In genomic region chr19:30049844-30050667, GRCh38 we compare ENCODE assay signal across 25 cellular contexts.
DNase-seq lines count a peak whose midpoint lies in the region; ATAC-seq and TF ChIP-seq lines count a peak whose summit lies in the region.
"Had no signal": no experiment of that assay in that cellular context is flagged by ENCODE, and none has a peak within 500 bp of the region (broad histone marks: within the 10 kb centered on the region; RNA-seq: fewer than 3 reads in every experiment).

No MANE protein-coding gene starts in this region.

- H4K20me1 ChIP-seq in neural cell (ENCODE audit: insufficient read depth), result no peaks in the 10 kb centered on the region

- TF ChIP-seq CTCF in esophagus muscularis mucosa (IDR thresholded peaks at IDR 0.05) (no peak), neural cell (IDR thresholded peaks at IDR 0.05; ENCODE audit: poor library complexity, severe bottlenecking) (no peak), right lobe of liver (IDR thresholded peaks at IDR 0.05) (no peak)

- intact Hi-C loops in esophagus muscularis mucosa (cut with DNase I), result no loop called here
- intact Hi-C loops in right lobe of liver (cut with DNase I), result no loop called here

- no peaks in the 10 kb centered on the region for H3K9me2 ChIP-seq in neural cell (ENCODE audit: insufficient read depth, low read length)

- no peak overlapping the region for H3K4me2 ChIP-seq in neural cell (ENCODE audit: low read length)

- H3K27me3 ChIP-seq in esophagus muscularis mucosa, result peaks cover 0 to 6% (median 0%) of the 10 kb centered on the region in 4 donors
- no peaks in the 10 kb centered on the region for H3K27me3 ChIP-seq in neural cell (ENCODE audit: insufficient read depth, low read depth, low read length)
- no peaks in the 10 kb centered on the region for H3K27me3 ChIP-seq in right lobe of liver
- H3K27me3 ChIP-seq: ascending aorta, left lung, SJSA1 had no signal

- no peak overlapping the region for H2AFZ ChIP-seq in neural cell (ENCODE audit: low read depth, low read length)
- H2AFZ ChIP-seq: parathyroid adenoma had no signal

- H3K4me1 ChIP-seq in esophagus muscularis mucosa (peaks cover 0 to 3% (median 0%) of the 10 kb centered on the region in 4 donors), right lobe of liver (no peaks in the 10 kb centered on the region)
- H3K4me1 ChIP-seq: ascending aorta, parathyroid adenoma, SJSA1 had no signal

- no peak for TF ChIP-seq EP300 in esophagus muscularis mucosa (IDR thresholded peaks at IDR 0.05)
- no peak for TF ChIP-seq EP300 in neural cell (conservative IDR thresholded peaks at IDR 0.05; ENCODE audit: poor library complexity, severe bottlenecking)

- TF ChIP-seq RAD21 in neural cell (conservative IDR thresholded peaks at IDR 0.05), result no peak

- H3K4me3 ChIP-seq in esophagus muscularis mucosa (no peak overlapping the region), neural cell (ENCODE audit: low read length) (no peak overlapping the region), right lobe of liver (no peak overlapping the region)
- H3K4me3 ChIP-seq: ascending aorta, left lung, SJSA1 had no signal

- DNase-seq in NCI-H82 (lab: John Stamatoyannopoulos, UW), result peak; percentile 15
- no peak for DNase-seq in NCI-H82 treated with DMSO at 0.1 percent for 48 hours (lab: John Stamatoyannopoulos, UW; ENCODE audit: unreplicated experiment)
- peak; percentile 21 for DNase-seq in esophagus muscularis mucosa (ENCODE audit: extremely low spot score)
- no peak for DNase-seq in right lobe of liver
- no peak for DNase-seq in HK-2 (ENCODE audit: unreplicated experiment)
- no peak for DNase-seq in NAMALWA (ENCODE audit: low spot score)
- DNase-seq: 8988T; activated CD4-positive, alpha-beta T cell treated with anti-CD3 and anti-CD28 coated beads for 1 hour; activated CD8-positive, alpha-beta T cell treated with anti-CD3 and anti-CD28 coated beads, Interleukin-2, amount 10 ng/mL, durations not matched to agents 7 days and 5 days; activated naive CD8-positive, alpha-beta T cell treated with anti-CD3 and anti-CD28 coated beads for 36 hours; CD4-positive, alpha-beta T cell; left lung; naive thymus-derived CD4-positive, alpha-beta T cell; NCI-H1048; NCI-H1694; NCI-H2171 treated with DMSO at 0.1 percent for 48 hours; right cardiac atrium; stimulated activated CD4-positive, alpha-beta T cell treated with anti-CD3 and anti-CD28 coated beads, Interleukin-12 subunit alpha, Interleukin-12 subunit beta, amount 100 ng/mL, for 4 hours; stimulated activated CD4-positive, alpha-beta T cell treated with anti-CD3 and anti-CD28 coated beads, Interleukin-4, amount 100 ng/mL, for 1 hour; T-helper 17 cell had no signal

- WGBS in esophagus muscularis mucosa, result 50% methylated on average over 13 of the region's 13 CpGs
- 79% methylated on average over 11 of the region's 13 CpGs for WGBS in right lobe of liver (ENCODE audit: insufficient coverage, low coverage, low lambda C conversion rate, missing lambda C conversion rate)

- H3K9ac ChIP-seq in neural cell (ENCODE audit: low read length), result peak overlapping the region; percentile 25
- H3K9ac ChIP-seq: parathyroid adenoma had no signal

- H3K27ac ChIP-seq in esophagus muscularis mucosa (replicated peaks in 1 of 4) (no peak overlapping the region), neural cell (ENCODE audit: low read length) (peak overlapping the region; percentile 40), right lobe of liver (no peak overlapping the region)
- H3K27ac ChIP-seq: ascending aorta, left lung, parathyroid adenoma, SJSA1 had no signal

- ATAC-seq in right lobe of liver, result no peak
- ATAC-seq in HG02852 (IDR thresholded peaks at IDR 0.05; ENCODE audit: unreplicated experiment), result no peak
- ATAC-seq: activated CD8-positive, alpha-beta T cell treated with anti-CD3 and anti-CD28 coated beads, Interleukin-2, amount 10 ng/mL, durations not matched to agents 7 days and 5 days; left lung; naive thymus-derived CD4-positive, alpha-beta T cell; right cardiac atrium; T-helper 17 cell had no signal

- H3K36me3 ChIP-seq in esophagus muscularis mucosa (no peaks in the 10 kb centered on the region), neural cell (ENCODE audit: insufficient read depth, low read length) (no peaks in the 10 kb centered on the region), right lobe of liver (no peaks in the 10 kb centered on the region)
- H3K36me3 ChIP-seq: ascending aorta, left lung, SJSA1 had no signal

- TF ChIP-seq POLR2A in esophagus muscularis mucosa (IDR thresholded peaks at IDR 0.05; ENCODE audit: low read depth), result no peak
- no peak for TF ChIP-seq POLR2A in right lobe of liver (IDR thresholded peaks at IDR 0.05)

- H3F3A ChIP-seq in neural cell (ENCODE audit: insufficient read depth, low read length, poor library complexity, severe bottlenecking), result no peaks in the 10 kb centered on the region

- H3K9me3 ChIP-seq in esophagus muscularis mucosa (no peaks in the 10 kb centered on the region), neural cell (ENCODE audit: low read length) (no peaks in the 10 kb centered on the region), right lobe of liver (no peaks in the 10 kb centered on the region)
- H3K9me3 ChIP-seq: ascending aorta, left lung, SJSA1 had no signal

- H3K79me2 ChIP-seq in neural cell (replicated peaks; ENCODE audit: insufficient read depth, low read length), result no peaks in the 10 kb centered on the region
- H3K79me2 ChIP-seq: parathyroid adenoma had no signal

TF ChIP-seq in neural cell, 6 proteins besides CTCF, POLR2A, EP300 and RAD21:
- TF ChIP-seq TAF1 (IDR thresholded peaks at IDR 0.05; ENCODE audit: low read depth) (no peak), POLR2AphosphoS5 (IDR thresholded peaks at IDR 0.05) (peak; percentile 8)

Comparison
In these comparisons a context has a peak if more than half of its experiments do, and no peak if none do; other contexts are left out.
1. DNase-seq: peak in NCI-H82 (single experiment) and esophagus muscularis mucosa (single experiment); none in NCI-H82 treated with DMSO at 0.1 percent for 48 hours (single experiment), right lobe of liver (0 of 3), HK-2 (single experiment) and NAMALWA (single experiment).